In the genomic region with DNA sequence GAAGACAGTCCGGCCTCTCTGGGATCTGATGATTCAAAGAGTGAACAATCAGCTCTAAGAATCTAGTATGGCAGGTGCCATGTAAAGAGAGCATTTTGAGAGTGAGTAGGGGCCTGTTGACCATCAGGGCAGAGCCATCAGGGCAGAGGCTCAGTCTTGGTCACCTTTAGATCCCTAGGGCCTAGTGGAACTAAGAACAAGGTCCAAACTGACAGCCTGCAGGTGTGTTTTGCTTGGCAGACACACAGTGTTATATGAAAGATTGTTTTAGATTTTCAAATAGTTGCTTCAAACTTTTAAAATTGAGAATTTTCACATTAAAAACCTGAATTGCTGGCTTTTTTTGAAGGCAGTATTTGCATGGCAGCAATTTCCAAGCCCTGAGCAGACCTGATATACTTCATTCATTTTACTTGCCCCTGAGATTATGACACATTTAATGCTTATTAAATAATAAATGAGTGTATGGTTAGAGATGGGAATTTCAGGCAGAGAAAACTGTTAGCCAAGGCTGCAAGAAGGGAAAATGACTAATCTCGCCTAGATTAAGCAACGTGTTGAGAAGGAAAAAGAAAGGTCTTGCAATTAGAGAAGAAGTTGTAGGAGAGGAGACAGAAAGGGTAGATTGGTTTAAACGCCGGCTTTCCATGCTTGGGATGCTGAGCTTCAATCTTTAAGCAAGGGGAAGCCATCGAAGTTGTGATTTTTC, we compare ENCODE assay signal across 20 cellular contexts.
DNase-seq lines count a peak whose midpoint lies in the region; ATAC-seq and TF ChIP-seq lines count a peak whose summit lies in the region.
"Had no signal": no experiment of that assay in that cellular context is flagged by ENCODE, and none has a peak within 500 bp of the region (broad histone marks: within the 10 kb centered on the region; RNA-seq: fewer than 3 reads in every experiment).

No MANE protein-coding gene starts in this region.

- H3K4me1 ChIP-seq in breast epithelium, result no peaks in the 10 kb centered on the region

- CTCF ChIA-PET in T-cell (lab: Charles Lee), result interaction anchor here (0.7 to 2.2 kb wide), 5 partner anchors 281 to 316 kb away, joined by 3 to 12 read pairs (median 6); no protein-coding TSS in a partner anchor

- no peaks in the 10 kb centered on the region for H3K36me3 Mint-ChIP-seq in T-cell
- H3K36me3 Mint-ChIP-seq: CD4-positive, CD25-positive, alpha-beta regulatory T cell had no signal

- H3K27me3 Mint-ChIP-seq in T-cell, result peaks cover 6 to 11% of the 10 kb centered on the region in 2 donors
- H3K27me3 Mint-ChIP-seq: brain had no signal

- intact Hi-C loops in breast epithelium (cut with DNase I; ENCODE audit: low total_unique reads), result loop anchor here (10.0 kb wide), 1 partner anchor 281 kb away; the partner anchor contains the start of gene ARRDC3

- no peak for TF ChIP-seq POLR2A in breast epithelium (IDR thresholded peaks at IDR 0.05)

- H3K27ac Mint-ChIP-seq in T-cell, result no peak overlapping the region
- H3K27ac Mint-ChIP-seq: activated CD8-positive, alpha-beta T cell treated with anti-CD3 and anti-CD28 coated beads, Interleukin-2, amount 10 ng/mL, durations not matched to agents 7 days and 5 days; activated naive CD8-positive, alpha-beta T cell had no signal

- ATAC-seq in GM19455 (IDR thresholded peaks at IDR 0.05; ENCODE audit: unreplicated experiment) (no peak), GM19023 (IDR thresholded peaks at IDR 0.05; ENCODE audit: unreplicated experiment) (no peak), T-cell (replicated peaks in 1 of 4) (no peak)
- ATAC-seq: A549; activated CD8-positive, alpha-beta T cell treated with anti-CD3 and anti-CD28 coated beads, Interleukin-2, amount 10 ng/mL, durations not matched to agents 7 days and 5 days; activated T-cell treated with anti-CD3 and anti-CD28 coated beads, Interleukin-2, amount 50 U/mL, for 4 hours; left ventricle myocardium superior had no signal

- H3K4me3 Mint-ChIP-seq in T-cell, result no peak overlapping the region
- H3K4me3 Mint-ChIP-seq: activated CD8-positive, alpha-beta T cell treated with anti-CD3 and anti-CD28 coated beads, Interleukin-2, amount 10 ng/mL, durations not matched to agents 7 days and 5 days; activated naive CD8-positive, alpha-beta T cell; activated T-cell treated with anti-CD3 and anti-CD28 coated beads, Interleukin-2, amount 50 U/mL, for 4 hours; brain; CD4-positive, CD25-positive, alpha-beta regulatory T cell had no signal

- no peaks in the 10 kb centered on the region for H3K4me1 Mint-ChIP-seq in T-cell
- H3K4me1 Mint-ChIP-seq: CD4-positive, CD25-positive, alpha-beta regulatory T cell had no signal

- no peak for TF ChIP-seq CTCF in AG09309 (IDR thresholded peaks at IDR 0.05; ENCODE audit: control insufficient read depth, insufficient read depth, low read depth, low read length, missing control alignments)
- TF ChIP-seq CTCF in breast epithelium (IDR thresholded peaks at IDR 0.05), result no peak

- H3K4me3 ChIP-seq in AG09309 (ENCODE audit: control insufficient read depth, low read depth, low read length), result no peak overlapping the region
- no peak overlapping the region for H3K4me3 ChIP-seq in breast epithelium
- H3K4me3 ChIP-seq: A549 had no signal

- H3K9me3 Mint-ChIP-seq in T-cell, result no peaks in the 10 kb centered on the region
- H3K9me3 Mint-ChIP-seq: activated T-cell treated with anti-CD3 and anti-CD28 coated beads, Interleukin-2, amount 50 U/mL, for 4 hours had no signal

- POLR2A ChIA-PET in T-cell (lab: Charles Lee), result no interaction called here

- no peaks in the 10 kb centered on the region for H3K9me3 ChIP-seq in breast epithelium

- H3K36me3 ChIP-seq in breast epithelium, result no peaks in the 10 kb centered on the region

- DNase-seq in AG09309 (ENCODE audit: low read depth) (peak; percentile 29), HCEC 1CT (peak; percentile 62), breast epithelium (ENCODE audit: low spot score in 2 of 2) (no peak), iris pigment epithelial cell (ENCODE audit: low read depth) (peak; percentile 75), iPS-NIHi7 (ENCODE audit: extremely low spot score) (no peak), T-cell (no peak)
- DNase-seq: activated CD8-positive, alpha-beta T cell treated with anti-CD3 and anti-CD28 coated beads, Interleukin-2, amount 10 ng/mL, durations not matched to agents 7 days and 5 days; activated T-cell treated with anti-CD3 and anti-CD28 coated beads, Interleukin-2, amount 50 U/mL, for 4 hours; CD4-positive, CD25-positive, alpha-beta regulatory T cell; KBM-7; left ventricle myocardium superior; NCI-H524 treated with DMSO at 0.1 percent for 48 hours; retina; SHP77 treated with DMSO at 0.1 percent for 48 hours; T-helper 2 cell had no signal

- no peaks in the 10 kb centered on the region for H3K27me3 ChIP-seq in breast epithelium

- peak overlapping the region; percentile 34 to 73 for H3K27ac ChIP-seq in breast epithelium

Comparison
In these comparisons a context has a peak if more than half of its experiments do, and no peak if none do; other contexts are left out.
1. DNase-seq: peak in AG09309 (single experiment), HCEC 1CT (single experiment) and iris pigment epithelial cell (single experiment); none in breast epithelium (0 of 2), iPS-NIHi7 (single experiment) and T-cell (0 of 34).